21 cellular contexts compared by ENCODE assay signal in the genomic region with DNA sequence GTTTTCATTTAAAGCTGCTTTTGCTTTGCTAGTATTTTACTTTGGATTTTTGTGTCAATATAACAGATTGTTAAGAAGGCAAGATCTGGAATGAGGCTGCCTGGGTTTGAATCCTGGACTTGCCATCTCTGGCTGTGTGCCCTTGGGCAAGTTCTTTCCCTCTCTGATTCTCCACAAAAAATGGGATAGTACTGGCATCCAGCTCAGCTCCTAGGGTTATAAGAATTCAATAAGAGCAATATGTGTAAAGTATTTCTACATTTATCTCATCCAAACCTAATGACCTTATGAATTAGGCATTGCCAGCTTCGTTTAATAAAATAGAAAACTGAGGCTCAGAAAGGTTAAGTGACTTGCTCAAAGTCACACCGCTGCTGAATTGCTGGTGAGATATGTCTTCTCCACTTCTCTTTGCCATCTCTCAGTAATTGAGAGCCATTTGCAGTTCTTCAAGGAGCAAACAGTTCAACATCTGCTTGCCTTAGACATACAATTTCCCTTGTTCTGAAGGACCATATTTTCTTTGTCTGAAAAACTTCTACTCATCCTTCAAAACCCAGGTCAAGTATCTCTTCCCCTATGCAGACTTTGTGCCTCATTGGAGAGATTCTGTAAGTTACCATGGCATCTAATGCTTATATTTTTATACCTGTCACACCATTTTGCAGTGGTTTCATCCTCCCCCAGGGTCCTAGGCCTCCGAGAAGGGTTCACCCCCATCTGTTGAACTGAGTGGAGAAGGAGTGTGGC.
DNase-seq lines count a peak whose midpoint lies in the region; ATAC-seq, FAIRE-seq and TF ChIP-seq lines count a peak whose summit lies in the region.
"Had no signal": no experiment of that assay in that cellular context is flagged by ENCODE, and none has a peak within 500 bp of the region (broad histone marks: within the 10 kb centered on the region; RNA-seq: fewer than 3 reads in every experiment).

No MANE protein-coding gene starts in this region.

- no peak overlapping the region for H3K23ac ChIP-seq in trophoblast cell (ENCODE audit: low read length)

- no peaks in the 10 kb centered on the region for H3K79me1 ChIP-seq in trophoblast cell (ENCODE audit: low read length)

- H3K4me3 ChIP-seq in SK-N-SH (ENCODE audit: low read depth in 2 of 2, low read length in 1 of 2) (no peak overlapping the region), K562 (no peak overlapping the region), trophoblast cell (ENCODE audit: low read depth, low read length) (no peak overlapping the region)
- H3K4me3 ChIP-seq: A549; BLaER1 treated with 17β-estradiol and CSF1 and Interleukin-3, amounts not matched to agents 10 nM and 100 nM had no signal

- no peaks in the 10 kb centered on the region for H3K79me2 ChIP-seq in SK-N-SH (ENCODE audit: insufficient read depth)
- no peaks in the 10 kb centered on the region for H3K79me2 ChIP-seq in K562 (ENCODE audit: control insufficient read depth, insufficient read depth, low read length)
- no peaks in the 10 kb centered on the region for H3K79me2 ChIP-seq in trophoblast cell (ENCODE audit: control insufficient read depth, insufficient read depth, low read length, poor library complexity)

- DNase-seq in SK-N-SH (no peak), GM12891 (ENCODE audit: insufficient read length, low spot score) (no peak), K562 (ENCODE audit: extremely low read depth in 1 of 4, low spot score in 3 of 4) (no peak), urothelium cell line (ENCODE audit: low spot score) (no peak), GM12892 (ENCODE audit: insufficient read length) (no peak), trophoblast cell (no peak)
- DNase-seq: AML-193; Caco-2; Calu3; CD4-positive, alpha-beta T cell; CD8-positive, alpha-beta T cell; DMS79 treated with DMSO at 0.1 percent for 48 hours; GF-D8 had no signal

- TF ChIP-seq RAD21 in SK-N-SH (IDR thresholded peaks at IDR 0.05; ENCODE audit: low read length) (no peak), K562 (CRISPR knock-in tag; conservative IDR thresholded peaks at IDR 0.05 in 1 of 2, IDR thresholded peaks at IDR 0.05 in 1 of 2) (no peak)

- no TSS peak for BruUV-seq in K562 (replicated peaks; lab: Mats Ljungman, UMichigan)

- H3K4me2 ChIP-seq in SK-N-SH (no peak overlapping the region), K562 (ENCODE audit: insufficient read depth, low read length) (no peak overlapping the region), trophoblast cell (ENCODE audit: low read length) (no peak overlapping the region)
- H3K4me2 ChIP-seq: A549; BLaER1 treated with 17β-estradiol and CSF1 and Interleukin-3, amounts not matched to agents 10 nM and 100 nM had no signal

- no peak overlapping the region for H2AK5ac ChIP-seq in trophoblast cell (ENCODE audit: low read length)

- H3K36me3 ChIP-seq in SK-N-SH (replicated peaks in 1 of 2; ENCODE audit: control insufficient read depth in 1 of 2, insufficient read depth in 2 of 2, low read length in 1 of 2) (no peaks in the 10 kb centered on the region), K562 (ENCODE audit: control insufficient read depth, insufficient read depth, low read length) (no peaks in the 10 kb centered on the region), trophoblast cell (ENCODE audit: control insufficient read depth in 1 of 2, insufficient read depth in 2 of 2, low read length in 2 of 2) (no peaks in the 10 kb centered on the region)
- H3K36me3 ChIP-seq: BLaER1 treated with 17β-estradiol and CSF1 and Interleukin-3, amounts not matched to agents 10 nM and 100 nM had no signal

- no peak overlapping the region for H2AFZ ChIP-seq in SK-N-SH (ENCODE audit: low read depth)
- H2AFZ ChIP-seq in K562 (ENCODE audit: low read depth, low read length): no peak overlapping the region
- H2AFZ ChIP-seq in trophoblast cell (ENCODE audit: insufficient read depth, low read length, poor library complexity): no peak overlapping the region

- H4K91ac ChIP-seq in trophoblast cell (ENCODE audit: low read depth, low read length): no peak overlapping the region

- no peaks in the 10 kb centered on the region for H3K9me3 ChIP-seq in SK-N-SH
- H3K9me3 ChIP-seq in K562 (replicated peaks; ENCODE audit: control insufficient read depth, insufficient read depth, low read depth, low read length): no peaks in the 10 kb centered on the region
- no peaks in the 10 kb centered on the region for H3K9me3 ChIP-seq in trophoblast cell (ENCODE audit: insufficient read depth, low read depth, low read length)
- H3K9me3 ChIP-seq: A549; BLaER1 treated with 17β-estradiol and CSF1 and Interleukin-3, amounts not matched to agents 10 nM and 100 nM; Caco-2 had no signal

- FAIRE-seq in GM12891 (lab: Jason Lieb, UNC): peak; percentile 23
- FAIRE-seq in K562 (lab: Jason Lieb, UNC): no peak
- peak; percentile 13 for FAIRE-seq in urothelium cell line (lab: Jason Lieb, UNC)
- no peak for FAIRE-seq in GM12892 (lab: Jason Lieb, UNC)
- FAIRE-seq: A549, D721Med, G401.6, GM19239 had no signal

- no peak for TF ChIP-seq EP300 in SK-N-SH (IDR thresholded peaks at IDR 0.05; ENCODE audit: borderline replicate concordance in 1 of 2, low read depth in 1 of 2, low read length in 1 of 2)
- TF ChIP-seq EP300 in K562 (IDR thresholded peaks at IDR 0.05; ENCODE audit: low read length): no peak

- no peak overlapping the region for H2BK12ac ChIP-seq in trophoblast cell (ENCODE audit: low read length)

- peaks cover 0 to 27% of the 10 kb centered on the region in 2 experiments; a peak in 1 of 4 replicates for H3K4me1 ChIP-seq in SK-N-SH (ENCODE audit: control insufficient read depth in 1 of 2, insufficient read depth in 2 of 2, low read depth in 1 of 2, low read length in 1 of 2)
- H3K4me1 ChIP-seq in K562 (replicated peaks in 1 of 2; ENCODE audit: control insufficient read depth in 2 of 2, insufficient read depth in 2 of 2, low read length in 2 of 2): peaks cover 0 to 2% of the 10 kb centered on the region in 2 experiments; a peak in 2 of 5 replicates
- peaks cover 13 to 16% of the 10 kb centered on the region in 2 experiments for H3K4me1 ChIP-seq in trophoblast cell (ENCODE audit: control insufficient read depth in 1 of 2, insufficient read depth in 2 of 2, low read length in 2 of 2)
- H3K4me1 ChIP-seq: A549 had no signal

- H2BK120ac ChIP-seq in trophoblast cell (ENCODE audit: insufficient read depth, low read length, poor library complexity): no peak overlapping the region

- POLR2A ChIA-PET in SK-N-SH (lab: Yijun Ruan, JAX) (no interaction called here), K562 (lab: Yijun Ruan, JAX) (no interaction called here)

- no peaks in the 10 kb centered on the region for H3F3A ChIP-seq in SK-N-SH (replicated peaks; ENCODE audit: insufficient read depth)

- H3K4ac ChIP-seq in trophoblast cell (ENCODE audit: low read depth, low read length): no peak overlapping the region

- H3K27me3 ChIP-seq in SK-N-SH (ENCODE audit: insufficient read depth) (no peaks in the 10 kb centered on the region), K562 (ENCODE audit: control insufficient read depth in 2 of 2, insufficient read depth in 2 of 2, low read length in 2 of 2) (peaks cover 0 to 16% of the 10 kb centered on the region in 2 experiments; a peak in 2 of 5 replicates), trophoblast cell (ENCODE audit: insufficient read depth, low read length) (no peaks in the 10 kb centered on the region)
- H3K27me3 ChIP-seq: BLaER1 treated with 17β-estradiol and CSF1 and Interleukin-3, amounts not matched to agents 10 nM and 100 nM had no signal

- 83% methylated on average over 3 of the region's 3 CpGs for WGBS in SK-N-SH (ENCODE audit: low lambda C conversion rate)
- WGBS in K562 (ENCODE audit: insufficient coverage, low coverage, missing lambda C conversion rate): 2% methylated on average over 3 of the region's 3 CpGs
- WGBS in trophoblast cell (ENCODE audit: extremely low coverage, insufficient coverage, insufficient read length): no CpG with 5 or more reads among the region's 3 CpGs

- H4K8ac ChIP-seq in trophoblast cell (ENCODE audit: low read depth, low read length): no peak overlapping the region

- H3K27ac ChIP-seq in SK-N-SH (ENCODE audit: low read depth in 2 of 2, low read length in 1 of 2) (no peak overlapping the region), K562 (ENCODE audit: extremely low read depth, low read depth, low read length) (no peak overlapping the region), trophoblast cell (ENCODE audit: low read depth, low read length) (no peak overlapping the region)
- H3K27ac ChIP-seq: 22Rv1; A549; BLaER1 treated with 17β-estradiol and CSF1 and Interleukin-3, amounts not matched to agents 10 nM and 100 nM; C4-2B had no signal

- H3K9me2 ChIP-seq in SK-N-SH: no peaks in the 10 kb centered on the region

- CTCF ChIA-PET in SK-N-SH (lab: Yijun Ruan, JAX) (interaction anchor here (0.9 to 1.0 kb wide), 2 partner anchors 310 to 544 kb away, joined by 3 read pairs; no protein-coding TSS in a partner anchor), K562 (lab: Yijun Ruan, JAX; ENCODE audit: low intra/inter-chr PET ratio) (no interaction called here)

- H4K20me1 ChIP-seq in SK-N-SH (ENCODE audit: insufficient read depth) (no peaks in the 10 kb centered on the region), K562 (replicated peaks; ENCODE audit: control insufficient read depth, insufficient read depth, low read length) (peaks cover 3% of the 10 kb centered on the region; the same call in 1 of the 2 replicates)
- H4K20me1 ChIP-seq: BLaER1 treated with 17β-estradiol and CSF1 and Interleukin-3, amounts not matched to agents 10 nM and 100 nM had no signal

- TF ChIP-seq POLR2A in GM12891 (IDR thresholded peaks at IDR 0.05; ENCODE audit: low read depth, low read length) (no peak), K562 (conservative IDR thresholded peaks at IDR 0.05) (no peak), GM12892 (IDR thresholded peaks at IDR 0.05; ENCODE audit: low read depth, low read length) (no peak)

- ATAC-seq in SK-N-SH treated with all-trans-retinoic acid at 6 μM for 48 hours (no peak), K562 (no peak)
- ATAC-seq: A549; CD8-positive, alpha-beta T cell had no signal

- H4K12ac ChIP-seq in trophoblast cell (ENCODE audit: low read depth, low read length): no peak overlapping the region

- intact Hi-C loops in K562 (cut with micrococcal nuclease): no loop called here

- no peak overlapping the region for H3K14ac ChIP-seq in trophoblast cell (ENCODE audit: low read length)

- no peaks in the 10 kb centered on the region for H3K9me1 ChIP-seq in K562 (ENCODE audit: control insufficient read depth, insufficient read depth, low read length)

- in situ Hi-C loops in K562 (cut with MboI): no loop called here

- no peak overlapping the region for H3K9ac ChIP-seq in SK-N-SH
- H3K9ac ChIP-seq in K562 (ENCODE audit: insufficient read depth in 1 of 2, low read depth in 2 of 2, low read length in 2 of 2): no peak overlapping the region
- H3K9ac ChIP-seq in trophoblast cell (ENCODE audit: low read length): no peak overlapping the region
- H3K9ac ChIP-seq: BLaER1 treated with 17β-estradiol and CSF1 and Interleukin-3, amounts not matched to agents 10 nM and 100 nM had no signal

- no peak overlapping the region for H3K18ac ChIP-seq in trophoblast cell (ENCODE audit: low read length)

- no peak for TF ChIP-seq CTCF in SK-N-SH (IDR thresholded peaks at IDR 0.05)
- no peak for TF ChIP-seq CTCF in K562 (IDR thresholded peaks at IDR 0.05 in 2 of 3, conservative IDR thresholded peaks at IDR 0.05 in 1 of 3; ENCODE audit: insufficient read depth in 2 of 3, low read depth in 1 of 3, low read length in 3 of 3)

- no peak overlapping the region for H2BK5ac ChIP-seq in trophoblast cell (ENCODE audit: low read depth, low read length, poor library complexity)
